8 cellular contexts compared by ENCODE assay signal in the genomic region with DNA sequence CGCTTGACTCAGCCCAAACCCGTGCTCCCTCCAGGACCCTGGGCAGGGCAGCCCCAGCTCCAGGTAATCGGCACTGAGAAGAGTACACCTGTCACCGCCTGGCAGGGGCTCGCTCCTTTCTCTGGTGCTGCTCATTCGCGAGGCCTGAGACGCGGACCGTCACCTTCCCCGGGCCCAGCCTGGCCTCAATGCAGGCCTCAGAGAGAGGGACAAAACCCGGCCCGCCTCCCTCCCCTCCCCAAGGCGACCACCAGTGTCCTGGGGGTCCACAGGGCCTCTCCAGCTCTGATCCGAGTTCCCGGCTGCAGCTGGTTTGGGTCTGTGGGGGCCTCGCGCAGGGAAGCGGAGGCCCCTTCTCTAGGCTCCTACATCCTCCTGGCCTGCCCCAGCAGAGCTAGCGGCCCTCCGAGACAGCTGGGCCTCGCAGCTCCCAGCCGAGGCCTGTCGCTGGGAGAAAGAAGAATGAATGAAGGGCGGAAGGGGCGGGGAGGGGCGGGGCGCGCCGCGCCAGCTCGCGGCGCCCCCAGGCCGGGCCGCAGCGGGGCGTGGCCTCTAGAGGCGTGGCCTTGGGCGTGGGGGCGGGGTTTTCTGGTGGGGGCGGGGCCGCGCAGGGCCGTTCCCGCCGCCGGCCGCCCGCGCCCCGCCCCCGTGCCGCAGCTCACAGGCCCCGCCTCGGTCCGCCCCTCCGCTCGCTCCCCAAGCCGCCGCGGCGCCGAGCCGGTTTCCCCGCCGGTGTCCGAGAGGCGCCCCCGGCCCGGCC. TPM values are rescaled to one million over a fixed set of nuclear protein-coding genes. Genes with fewer than 3 reads are reported as not detected.
DNase-seq lines count a peak whose midpoint lies in the region; ATAC-seq and TF ChIP-seq lines count a peak whose summit lies in the region.

A gene (plus strand): TSS at position 688 of the 760 bp plus-strand sequence. CDS start 187 bp downstream, outside the sequence.

- peaks cover 4% of the 10 kb centered on the region for H3K36me3 Mint-ChIP-seq in activated CD4-positive, alpha-beta T cell treated with anti-CD3 and anti-CD28 coated beads for 36 hours (ENCODE audit: low read depth)

- DNase-seq in NCI-H345 treated with DMSO at 0.1 percent for 48 hours (lab: John Stamatoyannopoulos, UW; ENCODE audit: unreplicated experiment): peak; percentile 77
- DNase-seq in activated CD4-positive, alpha-beta T cell treated with anti-CD3 and anti-CD28 coated beads for 36 hours: peak; percentile 90
- DNase-seq in choroid plexus epithelial cell (ENCODE audit: low read depth): peak; percentile 84
- peak; percentile 86 for DNase-seq in kidney tubule cell (ENCODE audit: low spot score)
- peak; percentile 54 to 74 for DNase-seq in stimulated activated CD4-positive, alpha-beta T cell treated with anti-CD3 and anti-CD28 coated beads, Interleukin-15, amount 100 ng/mL, for 48 hours (ENCODE audit: low read depth in 2 of 2)

- H3K36me3 ChIP-seq in ACC112 (ENCODE audit: insufficient read depth, low read length): peaks cover 7% of the 10 kb centered on the region; the same call in 1 of the 2 replicates

- peak within 1 kb of the TSS; percentile 79 for H3K4me3 Mint-ChIP-seq in activated CD4-positive, alpha-beta T cell treated with anti-CD3 and anti-CD28 coated beads for 36 hours

- CTCF ChIA-PET in activated CD4-positive, alpha-beta T cell treated with anti-CD3 and anti-CD28 coated beads for 36 hours (lab: Charles Lee): interaction anchor here (1.2 kb wide), 1 partner anchor 13 kb away, joined by 4 read pairs; no protein-coding TSS in a partner anchor

- H3K27ac ChIP-seq in ACC112 (ENCODE audit: low read depth, low read length): peak within 1 kb of the TSS; percentile 62

- POLR2A ChIA-PET in activated CD4-positive, alpha-beta T cell treated with anti-CD3 and anti-CD28 coated beads for 36 hours (lab: Charles Lee): interaction anchor here (0.5 to 1.4 kb wide), 5 partner anchors 11 to 364 kb away, joined by 3 to 5 read pairs (median 3); a partner anchor contains a TSS

- peaks cover 5% of the 10 kb centered on the region for H3K4me1 Mint-ChIP-seq in activated CD4-positive, alpha-beta T cell treated with anti-CD3 and anti-CD28 coated beads for 36 hours

- H3K4me3 ChIP-seq in ACC112 (ENCODE audit: low read depth, low read length) (peak within 1 kb of the TSS; percentile 87), choroid plexus epithelial cell (ENCODE audit: low read depth, low read length) (peak within 1 kb of the TSS; percentile 66)

- H3K27me3 Mint-ChIP-seq in activated CD4-positive, alpha-beta T cell treated with anti-CD3 and anti-CD28 coated beads for 36 hours: no peaks in the 10 kb centered on the region

- peak within 1 kb of the TSS; percentile 77 for H3K27ac Mint-ChIP-seq in activated CD4-positive, alpha-beta T cell treated with anti-CD3 and anti-CD28 coated beads for 36 hours

- TF ChIP-seq CTCF in choroid plexus epithelial cell (conservative IDR thresholded peaks at IDR 0.05; ENCODE audit: low read depth, low read length): no peak

- peak within 1 kb of the TSS; percentile 28 for H2AFZ ChIP-seq in ACC112 (ENCODE audit: low read length, unreplicated experiment)

- no peaks in the 10 kb centered on the region for H3K9me3 Mint-ChIP-seq in activated CD4-positive, alpha-beta T cell treated with anti-CD3 and anti-CD28 coated beads for 36 hours (ENCODE audit: low read depth)

- H3K79me2 ChIP-seq in ACC112 (ENCODE audit: control insufficient read depth, insufficient read depth, low read length, unreplicated experiment): peaks cover 12% of the 10 kb centered on the region

- peak; percentile 49 for ATAC-seq in GM18861 (IDR thresholded peaks at IDR 0.05; ENCODE audit: unreplicated experiment)
- ATAC-seq in HG03097 (IDR thresholded peaks at IDR 0.05; ENCODE audit: low FRiP score, unreplicated experiment): peak; percentile 62
- ATAC-seq in activated CD4-positive, alpha-beta T cell treated with anti-CD3 and anti-CD28 coated beads for 36 hours: peak; percentile 89

- peaks cover 14% of the 10 kb centered on the region for H3K4me1 ChIP-seq in ACC112 (ENCODE audit: control insufficient read depth, insufficient read depth, low read length, unreplicated experiment)

- no peaks in the 10 kb centered on the region for H3K27me3 ChIP-seq in ACC112 (ENCODE audit: insufficient read depth, low read length)

- intact Hi-C loops in activated CD4-positive, alpha-beta T cell treated with anti-CD3 and anti-CD28 coated beads for 36 hours (cut with DNase I, micrococcal nuclease): loop anchor here (1.0 to 5.0 kb wide), 4 partner anchors 11 to 504 kb away; a partner anchor contains a TSS

RNA-seq across cellular contexts. Expression of the gene that starts here (rescaled TPM):
- total RNA-seq in activated CD4-positive, alpha-beta T cell treated with anti-CD3 and anti-CD28 coated beads for 36 hours: 10 to 100 TPM; 12.5 to 14.8 TPM

Comparison
In these comparisons a context has a peak if more than half of its experiments do, and no peak if none do; other contexts are left out.
1. Peak in every context shown above with its lines: DNase-seq, ATAC-seq, H3K4me3 ChIP-seq and H3K27ac ChIP-seq.